In the genomic region with DNA sequence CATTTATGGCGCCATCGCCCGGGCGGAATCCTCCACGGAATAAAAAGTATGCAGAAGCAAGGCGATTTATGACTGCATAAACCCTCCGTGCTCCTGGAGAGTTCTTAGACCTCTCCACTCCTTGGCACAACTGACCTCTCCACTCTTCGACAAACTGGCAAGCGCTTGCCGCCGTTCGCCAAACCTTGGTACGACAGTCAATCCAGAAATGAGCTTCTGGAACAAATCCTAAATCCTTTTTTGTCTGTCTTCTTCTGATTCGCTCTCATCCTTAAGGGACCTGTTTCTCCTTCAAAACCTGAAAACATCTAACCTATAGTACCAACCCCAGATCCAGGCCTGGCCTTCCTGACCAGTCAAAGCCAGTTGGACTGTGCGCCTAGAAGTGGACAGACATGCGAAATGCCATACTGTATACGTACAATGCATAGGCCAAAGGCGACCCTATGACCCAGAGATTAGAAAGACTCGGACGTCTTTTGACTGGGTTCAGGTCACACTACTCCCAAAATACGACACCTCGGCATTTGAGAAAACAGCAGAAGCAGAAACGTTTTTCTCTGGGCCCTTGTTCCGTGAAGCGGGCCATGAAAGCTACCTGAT, we compare ENCODE assay signal across 8 cellular contexts. TPM values are rescaled to one million over a fixed set of nuclear protein-coding genes. Genes with fewer than 3 reads are reported as not detected.
DNase-seq lines count a peak whose midpoint lies in the region; ATAC-seq and TF ChIP-seq lines count a peak whose summit lies in the region.

No MANE protein-coding gene starts in this region.

- H3K79me2 ChIP-seq in neural cell (replicated peaks; ENCODE audit: insufficient read depth, low read length), result no peaks in the 10 kb centered on the region

- peak overlapping the region; percentile 70 for H3K4me2 ChIP-seq in neural cell (ENCODE audit: low read length)

- no peaks in the 10 kb centered on the region for H3K36me3 ChIP-seq in neural cell (ENCODE audit: insufficient read depth, low read length)

- H3K4me1 Mint-ChIP-seq in CD4-positive, alpha-beta T cell (ENCODE audit: low read depth), result peaks cover 53% of the 10 kb centered on the region

- peaks cover 13% of the 10 kb centered on the region for H3K9me3 Mint-ChIP-seq in CD4-positive, alpha-beta T cell

- H3K36me3 Mint-ChIP-seq in CD4-positive, alpha-beta T cell (ENCODE audit: low read depth), result peaks cover 36% of the 10 kb centered on the region

- H3K27ac ChIP-seq in CD4-positive, alpha-beta T cell (ENCODE audit: low read depth, low read length), result peak overlapping the region; percentile 30
- peak overlapping the region; percentile 69 for H3K27ac ChIP-seq in neural cell (ENCODE audit: low read length)

- no peak overlapping the region for H2AFZ ChIP-seq in neural cell (ENCODE audit: low read depth, low read length)

- TF ChIP-seq CTCF in CD4-positive, alpha-beta T cell (IDR thresholded peaks at IDR 0.05), result peak; percentile 0
- TF ChIP-seq CTCF in LNCAP (IDR thresholded peaks at IDR 0.05) (peak; percentile 49; the same call in 1 of the 2 replicates), neural cell (IDR thresholded peaks at IDR 0.05; ENCODE audit: poor library complexity, severe bottlenecking) (peak; percentile 67)

- no peak for ATAC-seq in CD4-positive, alpha-beta T cell (ENCODE audit: poor library complexity)
- ATAC-seq in HG02623 (IDR thresholded peaks at IDR 0.05; ENCODE audit: unreplicated experiment), result no peak

- peaks cover 9% of the 10 kb centered on the region for H3F3A ChIP-seq in neural cell (ENCODE audit: insufficient read depth, low read length, poor library complexity, severe bottlenecking)

- peak overlapping the region; percentile 88 for H3K4me3 Mint-ChIP-seq in CD4-positive, alpha-beta T cell

- POLR2A ChIA-PET in CD4-positive, alpha-beta T cell (lab: Charles Lee), result interaction anchor here (2.2 to 6.4 kb wide), 6 partner anchors 18 to 1718 kb away, joined by 7 to 155 read pairs (median 56); partner anchors contain the start of gene TRIM27

- H4K20me1 ChIP-seq in neural cell (ENCODE audit: insufficient read depth), result no peaks in the 10 kb centered on the region

- H3K9me3 ChIP-seq in CD4-positive, alpha-beta T cell (ENCODE audit: control insufficient read depth, low read length), result no peaks in the 10 kb centered on the region
- H3K9me3 ChIP-seq in neural cell (ENCODE audit: low read length), result no peaks in the 10 kb centered on the region

- H3K9me2 ChIP-seq in neural cell (ENCODE audit: insufficient read depth, low read length), result no peaks in the 10 kb centered on the region

- TF ChIP-seq RAD21 in neural cell (conservative IDR thresholded peaks at IDR 0.05), result no peak

- H3K4me3 ChIP-seq in neural cell (ENCODE audit: low read length), result peak overlapping the region; percentile 77

- DNase-seq in CD4-positive, alpha-beta T cell, result no peak
- DNase-seq in dedifferentiated amniotic fluid mesenchymal stem cell (ENCODE audit: extremely low spot score) (peak; percentile 20), COLO668 (lab: John Stamatoyannopoulos, UW; ENCODE audit: unreplicated experiment) (no peak), AG08395 (ENCODE audit: low spot score) (no peak), DMS153 treated with DMSO at 0.1 percent for 48 hours (lab: John Stamatoyannopoulos, UW; ENCODE audit: unreplicated experiment) (no peak)

- H3K27me3 Mint-ChIP-seq in CD4-positive, alpha-beta T cell, result peaks cover 7% of the 10 kb centered on the region

- CTCF ChIA-PET in CD4-positive, alpha-beta T cell (lab: Charles Lee), result no interaction called here

- H3K27ac Mint-ChIP-seq in CD4-positive, alpha-beta T cell, result peak overlapping the region; percentile 93

- TF ChIP-seq EP300 in neural cell (conservative IDR thresholded peaks at IDR 0.05; ENCODE audit: poor library complexity, severe bottlenecking), result no peak

- peak overlapping the region; percentile 66 for H3K9ac ChIP-seq in neural cell (ENCODE audit: low read length)

- no peaks in the 10 kb centered on the region for H3K27me3 ChIP-seq in CD4-positive, alpha-beta T cell (ENCODE audit: control insufficient read depth, insufficient read depth, low read length)
- no peaks in the 10 kb centered on the region for H3K27me3 ChIP-seq in neural cell (ENCODE audit: insufficient read depth, low read depth, low read length)

- intact Hi-C loops in CD4-positive, alpha-beta T cell (cut with DNase I, micrococcal nuclease), result loop anchor here in 1 of 2 experiments (2.0 to 10.0 kb wide), 3 partner anchors 58 to 1390 kb away; partner anchors contain the start of genes TRIM27 and ZNF184

TF ChIP-seq in neural cell, 6 proteins besides CTCF, POLR2A, EP300 and RAD21:
- TF ChIP-seq TAF1 (IDR thresholded peaks at IDR 0.05; ENCODE audit: low read depth), result peak; percentile 0
- TF ChIP-seq EZH2 (IDR thresholded peaks at IDR 0.05; ENCODE audit: borderline replicate concordance, insufficient read depth, low read length, poor library complexity, severe bottlenecking), result no peak
- TF ChIP-seq MXI1 (conservative IDR thresholded peaks at IDR 0.05; ENCODE audit: poor library complexity, severe bottlenecking), result no peak
- TF ChIP-seq SMC3 (conservative IDR thresholded peaks at IDR 0.05; ENCODE audit: poor library complexity), result peak; percentile 64
- TF ChIP-seq, protein P1, sequence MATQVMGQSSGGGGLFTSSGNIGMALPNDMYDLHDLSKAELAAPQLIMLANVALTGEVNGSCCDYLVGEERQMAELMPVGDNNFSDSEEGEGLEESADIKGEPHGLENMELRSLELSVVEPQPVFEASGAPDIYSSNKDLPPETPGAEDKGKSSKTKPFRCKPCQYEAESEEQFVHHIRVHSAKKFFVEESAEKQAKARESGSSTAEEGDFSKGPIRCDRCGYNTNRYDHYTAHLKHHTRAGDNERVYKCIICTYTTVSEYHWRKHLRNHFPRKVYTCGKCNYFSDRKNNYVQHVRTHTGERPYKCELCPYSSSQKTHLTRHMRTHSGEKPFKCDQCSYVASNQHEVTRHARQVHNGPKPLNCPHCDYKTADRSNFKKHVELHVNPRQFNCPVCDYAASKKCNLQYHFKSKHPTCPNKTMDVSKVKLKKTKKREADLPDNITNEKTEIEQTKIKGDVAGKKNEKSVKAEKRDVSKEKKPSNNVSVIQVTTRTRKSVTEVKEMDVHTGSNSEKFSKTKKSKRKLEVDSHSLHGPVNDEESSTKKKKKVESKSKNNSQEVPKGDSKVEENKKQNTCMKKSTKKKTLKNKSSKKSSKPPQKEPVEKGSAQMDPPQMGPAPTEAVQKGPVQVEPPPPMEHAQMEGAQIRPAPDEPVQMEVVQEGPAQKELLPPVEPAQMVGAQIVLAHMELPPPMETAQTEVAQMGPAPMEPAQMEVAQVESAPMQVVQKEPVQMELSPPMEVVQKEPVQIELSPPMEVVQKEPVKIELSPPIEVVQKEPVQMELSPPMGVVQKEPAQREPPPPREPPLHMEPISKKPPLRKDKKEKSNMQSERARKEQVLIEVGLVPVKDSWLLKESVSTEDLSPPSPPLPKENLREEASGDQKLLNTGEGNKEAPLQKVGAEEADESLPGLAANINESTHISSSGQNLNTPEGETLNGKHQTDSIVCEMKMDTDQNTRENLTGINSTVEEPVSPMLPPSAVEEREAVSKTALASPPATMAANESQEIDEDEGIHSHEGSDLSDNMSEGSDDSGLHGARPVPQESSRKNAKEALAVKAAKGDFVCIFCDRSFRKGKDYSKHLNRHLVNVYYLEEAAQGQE (IDR thresholded peaks at IDR 0.05; ENCODE audit: borderline replicate concordance), result no peak

RNA-seq across cellular contexts. Expression of gene TRIM27, which starts 59.4 kb away (rescaled TPM):
- total RNA-seq in CD4-positive, alpha-beta T cell, result 10 to 100 TPM; 11.5 to 13.2 TPM
- 75.0 and 79.7 TPM in 2 replicates for polyA plus RNA-seq in neural cell
- 82.0 and 86.0 TPM in 2 replicates for polyA minus RNA-seq in neural cell

Comparison
In these comparisons a context has a peak if more than half of its experiments do, and no peak if none do; other contexts are left out.
1. CTCF ChIP-seq: peak in every context shown above with its lines; median percentile 67 in neural cell; 49 in LNCAP; 0 in CD4-positive, alpha-beta T cell.